Comparison of ENCODE assay signal across 8 cellular contexts in the genomic region with DNA sequence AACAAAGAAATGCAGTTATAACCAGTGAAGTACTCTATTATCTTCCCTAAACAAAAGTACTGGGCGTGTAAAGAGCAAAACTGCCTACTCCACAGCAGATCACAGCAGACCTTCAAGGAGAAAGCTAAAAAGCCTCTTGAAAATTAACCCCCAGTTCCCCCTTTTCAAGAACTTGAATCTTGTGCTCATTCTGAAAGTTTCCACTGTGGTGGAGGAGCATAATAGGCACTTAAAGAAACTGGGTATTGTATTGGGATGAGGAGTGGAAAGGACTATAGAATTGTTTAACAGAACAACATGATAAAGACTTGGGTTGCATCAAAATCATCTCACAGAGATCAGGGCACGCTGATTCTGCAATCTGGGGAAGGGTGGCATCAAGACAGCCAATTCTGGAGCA. TPM values are rescaled to one million over a fixed set of nuclear protein-coding genes. Genes with fewer than 3 reads are reported as not detected.
A peak's percentile ranks its signal among the peaks of the same experiment; 100 is the strongest.
DNase-seq lines count a peak whose midpoint lies in the region; ATAC-seq and TF ChIP-seq lines count a peak whose summit lies in the region.

No MANE protein-coding gene starts in this region.

- CTCF ChIA-PET in naive thymus-derived CD4-positive, alpha-beta T cell (lab: Charles Lee), result no interaction called here

- no peak overlapping the region for H2AFZ ChIP-seq in Loucy (ENCODE audit: low read length)

- no peak for ATAC-seq in central memory CD8-positive, alpha-beta T cell (replicated peaks; ENCODE audit: extremely low read depth, poor library complexity, severe bottlenecking)
- no peak for ATAC-seq in naive thymus-derived CD4-positive, alpha-beta T cell

- H3K9me3 ChIP-seq in BE2C, result no peaks in the 10 kb centered on the region
- no peaks in the 10 kb centered on the region for H3K9me3 ChIP-seq in Loucy (ENCODE audit: insufficient read depth, low read depth, low read length)
- H3K9me3 ChIP-seq in naive thymus-derived CD4-positive, alpha-beta T cell (ENCODE audit: control insufficient read depth in 2 of 3, low read length in 3 of 3), result no peaks in the 10 kb centered on the region

- H3K36me3 ChIP-seq in BE2C, result no peaks in the 10 kb centered on the region
- H3K36me3 ChIP-seq in Loucy (ENCODE audit: insufficient read depth, low read length), result no peaks in the 10 kb centered on the region
- peaks cover 0 to 5% (median 0%) of the 10 kb centered on the region in 3 experiments for H3K36me3 ChIP-seq in naive thymus-derived CD4-positive, alpha-beta T cell (ENCODE audit: control insufficient read depth in 2 of 3, insufficient read depth in 3 of 3, low read length in 3 of 3)

- H3K27ac Mint-ChIP-seq in central memory CD8-positive, alpha-beta T cell (ENCODE audit: low read depth), result no peak overlapping the region
- H3K27ac Mint-ChIP-seq in naive thymus-derived CD4-positive, alpha-beta T cell, result peak overlapping the region in 5 of 9 donors; percentile 44 to 96 (median 94)

- no peak overlapping the region for H3K9ac ChIP-seq in Loucy (ENCODE audit: low read depth, low read length, poor library complexity, severe bottlenecking)

- H3K9me3 Mint-ChIP-seq in central memory CD8-positive, alpha-beta T cell, result no peaks in the 10 kb centered on the region
- peaks cover 0 to 2% (median 0%) of the 10 kb centered on the region in 11 donors for H3K9me3 Mint-ChIP-seq in naive thymus-derived CD4-positive, alpha-beta T cell

- TF ChIP-seq CTCF in BE2C (IDR thresholded peaks at IDR 0.05; ENCODE audit: low read depth, low read length), result no peak
- no peak for TF ChIP-seq CTCF in Loucy (conservative IDR thresholded peaks at IDR 0.05; ENCODE audit: low read length)

- H3K79me2 ChIP-seq in Loucy (ENCODE audit: insufficient read depth, low read length), result no peaks in the 10 kb centered on the region

- H3K4me3 ChIP-seq in BE2C (ENCODE audit: low read depth, low read length), result peak overlapping the region; percentile 75
- peak overlapping the region; percentile 16 for H3K4me3 ChIP-seq in Loucy (ENCODE audit: low read length, poor library complexity, severe bottlenecking)
- H3K4me3 ChIP-seq in naive thymus-derived CD4-positive, alpha-beta T cell (ENCODE audit: low read length), result no peak overlapping the region

- H3K27me3 ChIP-seq in BE2C, result no peaks in the 10 kb centered on the region
- no peaks in the 10 kb centered on the region for H3K27me3 ChIP-seq in Loucy (ENCODE audit: insufficient read depth, low read length, poor library complexity, severe bottlenecking)
- H3K27me3 ChIP-seq in naive thymus-derived CD4-positive, alpha-beta T cell (ENCODE audit: control insufficient read depth in 2 of 2, insufficient read depth in 2 of 2, low read length in 2 of 2), result no peaks in the 10 kb centered on the region

- no peaks in the 10 kb centered on the region for H3K27me3 Mint-ChIP-seq in central memory CD8-positive, alpha-beta T cell
- H3K27me3 Mint-ChIP-seq in naive thymus-derived CD4-positive, alpha-beta T cell, result no peaks in the 10 kb centered on the region

- no peaks in the 10 kb centered on the region; the same call in 1 of the 2 replicates for H3K4me1 ChIP-seq in BE2C
- peaks cover 33% of the 10 kb centered on the region for H3K4me1 ChIP-seq in Loucy (ENCODE audit: insufficient read depth, low read length, poor library complexity, severe bottlenecking)
- H3K4me1 ChIP-seq in naive thymus-derived CD4-positive, alpha-beta T cell (ENCODE audit: control insufficient read depth in 2 of 2, insufficient read depth in 2 of 2, low read length in 2 of 2), result peaks cover 19 to 26% of the 10 kb centered on the region in 2 donors

- peak overlapping the region; percentile 86 for H3K4me2 ChIP-seq in Loucy (ENCODE audit: low read depth, low read length, poor library complexity, severe bottlenecking)

- POLR2A ChIA-PET in naive thymus-derived CD4-positive, alpha-beta T cell (lab: Charles Lee), result no interaction called here

- H3K27ac ChIP-seq in naive thymus-derived CD4-positive, alpha-beta T cell (ENCODE audit: low read depth, low read length), result no peak overlapping the region

- intact Hi-C loops in naive thymus-derived CD4-positive, alpha-beta T cell (cut with micrococcal nuclease), result loop anchor here (2.0 to 10.0 kb wide), 3 partner anchors 269 to 889 kb away; a partner anchor contains a TSS
- intact Hi-C loops in posterior vena cava (cut with DNase I), result loop anchor here in 1 of 2 donors (5.0 kb wide), 1 partner anchor 47 kb away; no protein-coding TSS in a partner anchor

- H4K20me1 ChIP-seq in Loucy (ENCODE audit: insufficient read depth, low read length, poor library complexity, severe bottlenecking), result no peaks in the 10 kb centered on the region

- no peaks in the 10 kb centered on the region for H3F3A ChIP-seq in Loucy (ENCODE audit: low read depth)

- H3K4me3 Mint-ChIP-seq in central memory CD8-positive, alpha-beta T cell, result peak overlapping the region; percentile 80
- H3K4me3 Mint-ChIP-seq in naive thymus-derived CD4-positive, alpha-beta T cell, result peak overlapping the region in 9 of 10 donors; percentile 19 to 94 (median 87)

- H3K4me1 Mint-ChIP-seq in central memory CD8-positive, alpha-beta T cell, result peaks cover 32% of the 10 kb centered on the region
- peaks cover 23 to 65% (median 37%) of the 10 kb centered on the region in 7 donors for H3K4me1 Mint-ChIP-seq in naive thymus-derived CD4-positive, alpha-beta T cell

- DNase-seq in BE2C, result no peak
- DNase-seq in central memory CD8-positive, alpha-beta T cell (ENCODE audit: low spot score in 2 of 2), result no peak
- DNase-seq in naive thymus-derived CD4-positive, alpha-beta T cell, result no peak
- no peak for DNase-seq in posterior vena cava (ENCODE audit: low spot score)
- DNase-seq in islet precursor cell, result no peak
- DNase-seq in NK-92 treated with Interleukin-12 subunit alpha and Interleukin-12 subunit beta, amount 100 ng/mL, for 24 hours (lab: John Stamatoyannopoulos, UW), result no peak
- no peak for DNase-seq in HCEC 1CT

- H3K9me2 ChIP-seq in Loucy (replicated peaks; ENCODE audit: low read depth, low read length), result no peaks in the 10 kb centered on the region

- H3K36me3 Mint-ChIP-seq in central memory CD8-positive, alpha-beta T cell (ENCODE audit: insufficient read depth), result peaks cover 13% of the 10 kb centered on the region
- peaks cover 0 to 35% (median 5%) of the 10 kb centered on the region in 5 donors for H3K36me3 Mint-ChIP-seq in naive thymus-derived CD4-positive, alpha-beta T cell

RNA-seq across cellular contexts. Expression of a gene that starts 2.0 kb away (rescaled TPM):
- polyA plus RNA-seq in BE2C (2012; ENCODE audit: insufficient read depth, insufficient read length, low read depth), result 76.3 TPM
- 10 to 100 TPM in 1 of 5 experiments, 1 to 10 TPM in 4; 5.4 to 11.6 (median 6.6) TPM for total RNA-seq in naive thymus-derived CD4-positive, alpha-beta T cell
- polyA plus RNA-seq in naive thymus-derived CD4-positive, alpha-beta T cell, result 10 to 100 TPM; 12.2 to 18.1 TPM
- total RNA-seq in posterior vena cava, result 1 to 10 TPM; 7.5 to 7.6 TPM

RNA-seq across cellular contexts. Expression of a gene that starts 51.1 kb away (rescaled TPM):
- polyA plus RNA-seq in BE2C (2012; ENCODE audit: insufficient read depth, insufficient read length, low read depth), result not detected
- total RNA-seq in naive thymus-derived CD4-positive, alpha-beta T cell, result not detected
- not detected for polyA plus RNA-seq in naive thymus-derived CD4-positive, alpha-beta T cell
- total RNA-seq in posterior vena cava, result not detected
